In the genomic region with DNA sequence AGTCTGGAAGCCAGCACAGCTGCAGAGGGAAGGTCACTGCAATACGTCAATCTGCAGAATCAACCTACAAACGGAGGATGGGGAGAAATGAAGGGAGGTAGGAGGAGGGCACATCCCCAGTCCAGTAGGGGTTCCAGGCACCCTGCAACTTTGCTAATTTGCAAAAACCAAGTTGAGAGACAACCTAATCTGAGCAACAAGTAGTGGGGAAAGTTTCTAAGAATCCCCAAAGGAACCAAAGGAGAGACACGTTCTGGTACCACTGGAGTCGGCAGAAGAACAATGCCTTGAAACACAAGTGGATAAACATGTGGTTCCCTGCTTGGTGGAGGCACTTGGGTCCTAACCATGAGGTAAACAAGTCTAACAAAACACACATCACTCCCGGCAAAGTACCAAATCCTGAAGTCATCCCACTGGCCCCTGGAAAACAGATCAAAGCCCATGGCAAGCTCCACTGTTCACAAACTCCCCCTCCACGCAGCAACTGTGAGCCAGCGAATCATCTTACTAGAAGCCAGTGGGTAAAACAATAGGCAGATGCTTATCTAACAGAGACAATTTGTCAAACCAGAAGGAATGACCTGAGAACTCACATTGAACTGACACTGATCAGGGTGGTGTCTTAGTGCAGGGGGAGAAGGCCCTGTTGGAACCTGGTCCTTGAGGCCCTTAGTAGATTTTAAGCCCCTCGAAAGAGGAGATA, we compare ENCODE assay signal across 25 cellular contexts. TPM values are rescaled to one million over a fixed set of nuclear protein-coding genes. Genes with fewer than 3 reads are reported as not detected.
A peak's percentile ranks its signal among the peaks of the same experiment; 100 is the strongest.
DNase-seq lines count a peak whose midpoint lies in the region; ATAC-seq and TF ChIP-seq lines count a peak whose summit lies in the region.
"Had no signal": no experiment of that assay in that cellular context is flagged by ENCODE, and none has a peak within 500 bp of the region (broad histone marks: within the 10 kb centered on the region; RNA-seq: fewer than 3 reads in every experiment).

No MANE protein-coding gene starts in this region.

- no peak overlapping the region for H3K4me3 Mint-ChIP-seq in stimulated activated effector memory CD8-positive, alpha-beta T cell treated with anti-CD3 and anti-CD28 coated beads, Interleukin-12 subunit alpha, Interleukin-12 subunit beta, amount 100 ng/mL, for 72 hours
- H3K4me3 Mint-ChIP-seq: activated CD4-positive, alpha-beta memory T cell treated with anti-CD3 and anti-CD28 coated beads for 36 hours; CD14-positive monocyte; T-helper 2 cell treated with Interferon-gamma antibody and Interleukin-4, amounts not matched to agents 5 μg/mL and 100 μg/mL, for 36 hours had no signal

- no peak overlapping the region for H3K4me3 ChIP-seq in left ventricle myocardium inferior
- no peak overlapping the region for H3K4me3 ChIP-seq in hepatocyte
- H3K4me3 ChIP-seq: coronary artery, esophagus squamous epithelium, right lobe of liver, tibial nerve had no signal

- H3K9me3 Mint-ChIP-seq in stimulated activated effector memory CD8-positive, alpha-beta T cell treated with anti-CD3 and anti-CD28 coated beads, Interleukin-12 subunit alpha, Interleukin-12 subunit beta, amount 100 ng/mL, for 72 hours, result no peaks in the 10 kb centered on the region
- H3K9me3 Mint-ChIP-seq: activated CD4-positive, alpha-beta memory T cell treated with anti-CD3 and anti-CD28 coated beads for 36 hours; CD14-positive monocyte; T-helper 2 cell treated with Interferon-gamma antibody and Interleukin-4, amounts not matched to agents 5 μg/mL and 100 μg/mL, for 36 hours had no signal

- H3K36me3 Mint-ChIP-seq in stimulated activated effector memory CD8-positive, alpha-beta T cell treated with anti-CD3 and anti-CD28 coated beads, Interleukin-12 subunit alpha, Interleukin-12 subunit beta, amount 100 ng/mL, for 72 hours, result peaks cover 51% of the 10 kb centered on the region

- TF ChIP-seq CTCF in left ventricle myocardium inferior (IDR thresholded peaks at IDR 0.05; ENCODE audit: borderline replicate concordance) (no peak), VCaP (conservative IDR thresholded peaks at IDR 0.05) (no peak), hepatocyte (IDR thresholded peaks at IDR 0.05; ENCODE audit: poor library complexity) (no peak)

- WGBS in hepatocyte (ENCODE audit: low lambda C conversion rate, missing lambda C conversion rate), result 54% methylated on average over 8 of the region's 8 CpGs

- H3K9me3 ChIP-seq in left ventricle myocardium inferior (replicated peaks) (no peaks in the 10 kb centered on the region), hepatocyte (ENCODE audit: low read depth) (no peaks in the 10 kb centered on the region)
- H3K9me3 ChIP-seq: esophagus squamous epithelium, right lobe of liver, tibial nerve had no signal

- peaks cover 80% of the 10 kb centered on the region for H3K4me1 ChIP-seq in left ventricle myocardium inferior
- H3K4me1 ChIP-seq in hepatocyte (ENCODE audit: insufficient read depth), result peaks cover 34% of the 10 kb centered on the region

- intact Hi-C loops in left ventricle myocardium inferior (cut with micrococcal nuclease), result no loop called here
- intact Hi-C loops in Right ventricle myocardium superior (cut with DNase I), result no loop called here

- peak overlapping the region; percentile 72 for H3K27ac Mint-ChIP-seq in stimulated activated effector memory CD8-positive, alpha-beta T cell treated with anti-CD3 and anti-CD28 coated beads, Interleukin-12 subunit alpha, Interleukin-12 subunit beta, amount 100 ng/mL, for 72 hours
- H3K27ac Mint-ChIP-seq: activated CD4-positive, alpha-beta memory T cell treated with anti-CD3 and anti-CD28 coated beads for 36 hours; T-helper 2 cell treated with Interferon-gamma antibody and Interleukin-4, amounts not matched to agents 5 μg/mL and 100 μg/mL, for 36 hours had no signal

- peak overlapping the region; percentile 35 for H3K4me2 ChIP-seq in hepatocyte

- no peak overlapping the region for H2AFZ ChIP-seq in hepatocyte

- H3K27me3 ChIP-seq in left ventricle myocardium inferior (ENCODE audit: low read depth) (no peaks in the 10 kb centered on the region), hepatocyte (no peaks in the 10 kb centered on the region)
- H3K27me3 ChIP-seq: esophagus squamous epithelium, right lobe of liver, tibial nerve had no signal

- H4K20me1 ChIP-seq in hepatocyte (ENCODE audit: insufficient read depth, poor library complexity, severe bottlenecking), result peaks cover 14% of the 10 kb centered on the region

- DNase-seq in left ventricle myocardium inferior (no peak), Right ventricle myocardium superior (no peak), hepatocyte (ENCODE audit: low spot score) (no peak), NCI-H524 (lab: John Stamatoyannopoulos, UW) (no peak)
- no peak for DNase-seq in stimulated activated effector memory CD8-positive, alpha-beta T cell treated with anti-CD3 and anti-CD28 coated beads, Interleukin-12 subunit alpha, Interleukin-12 subunit beta, amount 100 ng/mL, for 72 hours (ENCODE audit: low spot score in 2 of 2)
- DNase-seq: activated CD4-positive, alpha-beta memory T cell treated with anti-CD3 and anti-CD28 coated beads for 36 hours; activated gamma-delta T cell; esophagus squamous epithelium; IMR-90; naive thymus-derived CD4-positive, alpha-beta T cell; NCI-H1105; NCI-H1930; NCI-H345; NCI-H82; right lobe of liver; WERI-Rb-1 had no signal

- peaks cover 77% of the 10 kb centered on the region for H3K79me2 ChIP-seq in hepatocyte

- H3K27ac ChIP-seq in left ventricle myocardium inferior (replicated peaks) (peak overlapping the region; percentile 75), VCaP (peak overlapping the region; percentile 56), hepatocyte (peak overlapping the region; percentile 59)
- H3K27ac ChIP-seq: coronary artery, esophagus squamous epithelium, right lobe of liver, RWPE1, tibial nerve, WERI-Rb-1 had no signal

- no peak for ATAC-seq in Right ventricle myocardium superior (ENCODE audit: poor library complexity)
- no peak for ATAC-seq in stimulated activated effector memory CD8-positive, alpha-beta T cell treated with anti-CD3 and anti-CD28 coated beads, Interleukin-12 subunit alpha, Interleukin-12 subunit beta, amount 100 ng/mL, for 72 hours
- no peak for ATAC-seq in GM21723 (IDR thresholded peaks at IDR 0.05; ENCODE audit: unreplicated experiment)
- ATAC-seq in GM19397 (IDR thresholded peaks at IDR 0.05; ENCODE audit: unreplicated experiment), result no peak
- ATAC-seq: naive thymus-derived CD4-positive, alpha-beta T cell; right lobe of liver; SK-N-SH treated with all-trans-retinoic acid at 6 μM for 48 hours had no signal

- H3K4me1 Mint-ChIP-seq in stimulated activated effector memory CD8-positive, alpha-beta T cell treated with anti-CD3 and anti-CD28 coated beads, Interleukin-12 subunit alpha, Interleukin-12 subunit beta, amount 100 ng/mL, for 72 hours, result peaks cover 46% of the 10 kb centered on the region

- H3K36me3 ChIP-seq in left ventricle myocardium inferior, result peaks cover 27% of the 10 kb centered on the region
- no peaks in the 10 kb centered on the region for H3K36me3 ChIP-seq in hepatocyte (replicated peaks; ENCODE audit: insufficient read depth, low read depth)

- H3K9me2 ChIP-seq in hepatocyte (replicated peaks; ENCODE audit: insufficient read depth), result no peaks in the 10 kb centered on the region

RNA-seq across cellular contexts. Expression of gene MRPS18A, which starts 4.7 kb away (rescaled TPM):
- 41.8 TPM for total RNA-seq in left ventricle myocardium inferior
- total RNA-seq in Right ventricle myocardium superior, result 39.5 TPM
- total RNA-seq in hepatocyte, result 46.1 and 53.1 TPM in 2 replicates
- 68.8 and 71.1 TPM in 2 replicates for polyA plus RNA-seq in hepatocyte

RNA-seq across cellular contexts. Expression of gene RSPH9, which starts 38.0 kb away (rescaled TPM):
- 0.08 TPM for total RNA-seq in left ventricle myocardium inferior
- total RNA-seq in Right ventricle myocardium superior, result 0.16 TPM
- total RNA-seq in hepatocyte, result 0.08 and 0.73 TPM in 2 replicates
- polyA plus RNA-seq in hepatocyte, result 1.8 and 2.8 TPM in 2 replicates
- total RNA-seq: activated CD4-positive, alpha-beta memory T cell treated with anti-CD3 and anti-CD28 coated beads for 36 hours; naive thymus-derived CD4-positive, alpha-beta T cell; right lobe of liver had no signal

RNA-seq across cellular contexts. Expression of gene MAD2L1BP, which starts 47.2 kb away (rescaled TPM):
- 27.6 TPM for total RNA-seq in left ventricle myocardium inferior
- 26.1 TPM for total RNA-seq in Right ventricle myocardium superior
- 36.3 and 47.6 TPM in 2 replicates for total RNA-seq in hepatocyte
- 32.1 and 43.8 TPM in 2 replicates for polyA plus RNA-seq in hepatocyte

RNA-seq across cellular contexts. Expression of gene GTPBP2, which starts 53.8 kb away (rescaled TPM):
- 27.1 TPM for total RNA-seq in left ventricle myocardium inferior
- 25.1 TPM for total RNA-seq in Right ventricle myocardium superior
- 42.9 and 59.5 TPM in 2 replicates for total RNA-seq in hepatocyte
- 21.9 and 28.7 TPM in 2 replicates for polyA plus RNA-seq in hepatocyte
